Comparison of ENCODE assay signal across 1 cellular context in genomic region chr17:8762012-8762411, GRCh38.
TF ChIP-seq lines count a peak whose summit lies in the region.

No MANE protein-coding gene starts in this region.

TF ChIP-seq in K562, 482 proteins besides CTCF, POLR2A, EP300 and RAD21:
- TF ChIP-seq ZFP36 (IDR thresholded peaks at IDR 0.05; ENCODE audit: low read depth, low read length, partially characterized antibody) (peak; percentile 53), CHD1 (IDR thresholded peaks at IDR 0.05; ENCODE audit: low read length) (no peak)
